Comparison of ENCODE assay signal across 20 cellular contexts in genomic region chr3:46714728-46715506, GRCh38. TPM values are rescaled to one million over a fixed set of nuclear protein-coding genes. Genes with fewer than 3 reads are reported as not detected.
DNase-seq lines count a peak whose midpoint lies in the region; ATAC-seq and TF ChIP-seq lines count a peak whose summit lies in the region.
"Had no signal": no experiment of that assay in that cellular context is flagged by ENCODE, and none has a peak within 500 bp of the region (broad histone marks: within the 10 kb centered on the region; RNA-seq: fewer than 3 reads in every experiment).

No MANE protein-coding gene starts in this region.

- H3K4me1 Mint-ChIP-seq in endodermal cell (no peaks in the 10 kb centered on the region), osteocyte (ENCODE audit: unreplicated experiment) (no peaks in the 10 kb centered on the region)

- H3K9ac ChIP-seq in endodermal cell (ENCODE audit: extremely low read depth, low read length, poor library complexity, severe bottlenecking), result no peak overlapping the region

- H3K4me1 ChIP-seq in endodermal cell (ENCODE audit: control insufficient read depth, insufficient read depth, low read length), result no peaks in the 10 kb centered on the region
- H3K4me1 ChIP-seq: SJSA1 had no signal

- no peaks in the 10 kb centered on the region for H3K36me3 Mint-ChIP-seq in endodermal cell (ENCODE audit: low read depth)
- H3K36me3 Mint-ChIP-seq in osteocyte (ENCODE audit: unreplicated experiment), result no peaks in the 10 kb centered on the region
- H3K36me3 Mint-ChIP-seq in activated naive CD4-positive, alpha-beta T cell treated with anti-CD3 and anti-CD28 coated beads, Interleukin-2, amount 50 U/mL, for 72 hours, result no peaks in the 10 kb centered on the region
- H3K36me3 Mint-ChIP-seq: CD14-positive monocyte had no signal

- ATAC-seq in activated naive CD4-positive, alpha-beta T cell treated with anti-CD3 and anti-CD28 coated beads, Interleukin-2, amount 50 U/mL, for 72 hours, result no peak

- H3K4me3 Mint-ChIP-seq in endodermal cell (no peak overlapping the region), osteocyte (ENCODE audit: unreplicated experiment) (no peak overlapping the region)
- H3K4me3 Mint-ChIP-seq: CD14-positive monocyte had no signal

- H3K27me3 Mint-ChIP-seq in endodermal cell (ENCODE audit: insufficient read depth), result peaks cover 4% of the 10 kb centered on the region
- peaks cover 21% of the 10 kb centered on the region for H3K27me3 Mint-ChIP-seq in osteocyte (ENCODE audit: unreplicated experiment)

- H3K27ac Mint-ChIP-seq in endodermal cell (no peak overlapping the region), osteocyte (ENCODE audit: unreplicated experiment) (no peak overlapping the region)
- no peak overlapping the region for H3K27ac Mint-ChIP-seq in activated naive CD4-positive, alpha-beta T cell treated with anti-CD3 and anti-CD28 coated beads, Interleukin-2, amount 50 U/mL, for 72 hours
- H3K27ac Mint-ChIP-seq: CD14-positive monocyte had no signal

- no peaks in the 10 kb centered on the region for H3K27me3 ChIP-seq in endodermal cell (ENCODE audit: control insufficient read depth, insufficient read depth, low read length, poor library complexity, severe bottlenecking)
- H3K27me3 ChIP-seq: SJSA1 had no signal

- no peaks in the 10 kb centered on the region for H3K9me3 ChIP-seq in endodermal cell (ENCODE audit: control insufficient read depth, low read length)
- H3K9me3 ChIP-seq: SJSA1 had no signal

- peak; percentile 2 for DNase-seq in stimulated activated CD4-positive, alpha-beta T cell treated with anti-CD3 and anti-CD28 coated beads, Interleukin-4, amount 100 ng/mL, for 24 hours
- no peak for DNase-seq in stimulated activated CD4-positive, alpha-beta T cell treated with anti-CD3 and anti-CD28 coated beads, Interleukin-15, amount 100 ng/mL, for 24 hours
- peak; percentile 28 for DNase-seq in endodermal cell
- DNase-seq in osteocyte (ENCODE audit: extremely low spot score, unreplicated experiment), result peak; percentile 64
- peak; percentile 26 for DNase-seq in ureter (ENCODE audit: low spot score)
- no peak for DNase-seq in midbrain (lab: John Stamatoyannopoulos, UW)
- no peak for DNase-seq in HUDEP-2 (lab: John Stamatoyannopoulos, UW; ENCODE audit: unreplicated experiment in 76 of 76)
- no peak for DNase-seq in activated naive CD4-positive, alpha-beta T cell treated with anti-CD3 and anti-CD28 coated beads, Interleukin-2, amount 50 U/mL, for 72 hours (ENCODE audit: low spot score in 2 of 2)
- DNase-seq: DMS 273 treated with DMSO at 0.1 percent for 48 hours, HCEC 1CT, MV-4-11, NCI-H1417, NCI-H187 treated with DMSO at 0.1 percent for 48 hours, NCI-H2171, NCI-H748 treated with DMSO at 0.1 percent for 48 hours, PC-3 had no signal

- H3K4me3 ChIP-seq in endodermal cell (ENCODE audit: low read length), result no peak overlapping the region
- H3K4me3 ChIP-seq: SJSA1 had no signal

- no peaks in the 10 kb centered on the region for H3K36me3 ChIP-seq in endodermal cell (ENCODE audit: control insufficient read depth, insufficient read depth, low read length)
- H3K36me3 ChIP-seq: SJSA1 had no signal

- 87 to 94% methylated on average over 9 to 10 of the region's 10 CpGs for WGBS in endodermal cell (ENCODE audit: insufficient coverage in 1 of 2, insufficient read length in 1 of 2), 2 experiments

- H3K9me3 Mint-ChIP-seq in endodermal cell (no peaks in the 10 kb centered on the region), osteocyte (ENCODE audit: unreplicated experiment) (no peaks in the 10 kb centered on the region)
- H3K9me3 Mint-ChIP-seq in activated naive CD4-positive, alpha-beta T cell treated with anti-CD3 and anti-CD28 coated beads, Interleukin-2, amount 50 U/mL, for 72 hours, result no peaks in the 10 kb centered on the region
- H3K9me3 Mint-ChIP-seq: CD14-positive monocyte had no signal

- no peak for TF ChIP-seq CTCF in endodermal cell (conservative IDR thresholded peaks at IDR 0.05)
- TF ChIP-seq CTCF in osteocyte (IDR thresholded peaks at IDR 0.05), result no peak

- H3K27ac ChIP-seq in endodermal cell (ENCODE audit: low read depth, low read length), result no peak overlapping the region
- H3K27ac ChIP-seq: SJSA1 had no signal

RNA-seq across cellular contexts. Expression of gene PRSS50, which starts 2.8 kb away (rescaled TPM):
- total RNA-seq in endodermal cell (1 to 10 TPM; 1.2 to 4.4 TPM), osteocyte (not detected in 2 replicates), ureter (1.6 TPM)
- 0.43 TPM for polyA plus RNA-seq in endodermal cell (2013, experiment 1 of 2)
- 0.62 TPM for polyA plus RNA-seq in endodermal cell (2013, experiment 2 of 2)
- not detected for total RNA-seq in activated naive CD4-positive, alpha-beta T cell treated with anti-CD3 and anti-CD28 coated beads, Interleukin-2, amount 50 U/mL, for 72 hours
- total RNA-seq: A673, Daoy, PC-3, SJSA1 had no signal
- polyA plus RNA-seq: CD14-positive monocyte had no signal

RNA-seq across cellular contexts. Expression of gene TMIE, which starts 13.7 kb away (rescaled TPM):
- total RNA-seq in endodermal cell (1 to 10 TPM; 1.0 to 1.1 TPM), osteocyte (not detected in 2 replicates), ureter (1.0 TPM)
- polyA plus RNA-seq in endodermal cell (2013, experiment 1 of 2), result 0.21 TPM
- 0.21 TPM for polyA plus RNA-seq in endodermal cell (2013, experiment 2 of 2)
- total RNA-seq in activated naive CD4-positive, alpha-beta T cell treated with anti-CD3 and anti-CD28 coated beads, Interleukin-2, amount 50 U/mL, for 72 hours, result 1 to 10 TPM in 1 of 2 donors, under 1 TPM in 1; 0.84 to 1.0 TPM
- total RNA-seq: A673, Daoy, SJSA1 had no signal
- polyA plus RNA-seq: CD14-positive monocyte had no signal

RNA-seq across cellular contexts. Expression of gene ALS2CL, which starts 21.4 kb away (rescaled TPM):
- 10 to 100 TPM in 1 of 2 donors, 1 to 10 TPM in 1; 8.9 to 20.8 TPM for total RNA-seq in endodermal cell
- polyA plus RNA-seq in endodermal cell (2013, experiment 1 of 2), result 2.4 TPM
- polyA plus RNA-seq in endodermal cell (2013, experiment 2 of 2), result 1.6 TPM
- total RNA-seq in osteocyte, result 0.99 and 1.4 TPM in 2 replicates
- total RNA-seq in ureter, result 64.5 TPM
- total RNA-seq in activated naive CD4-positive, alpha-beta T cell treated with anti-CD3 and anti-CD28 coated beads, Interleukin-2, amount 50 U/mL, for 72 hours, result 1 to 10 TPM; 2.0 to 8.1 TPM

Comparison
In these comparisons a context has a peak if more than half of its experiments do, and no peak if none do; other contexts are left out.
1. DNase-seq: peak in stimulated activated CD4-positive, alpha-beta T cell treated with anti-CD3 and anti-CD28 coated beads, Interleukin-4, amount 100 ng/mL, for 24 hours (single experiment), endodermal cell (single experiment), osteocyte (single experiment) and ureter (single experiment); none in stimulated activated CD4-positive, alpha-beta T cell treated with anti-CD3 and anti-CD28 coated beads, Interleukin-15, amount 100 ng/mL, for 24 hours (single experiment), midbrain (single experiment), HUDEP-2 (0 of 76) and activated naive CD4-positive, alpha-beta T cell treated with anti-CD3 and anti-CD28 coated beads, Interleukin-2, amount 50 U/mL, for 72 hours (0 of 2).